ENCODE assay signal across 1 cellular context in genomic region chr6:41714556-41715273, GRCh38.
A peak's percentile ranks its signal among the peaks of the same experiment; 100 is the strongest.
TF ChIP-seq lines count a peak whose summit lies in the region.

No MANE protein-coding gene starts in this region.

TF ChIP-seq in HepG2, 621 proteins besides CTCF, POLR2A, EP300 and RAD21:
- TF ChIP-seq ZNF263 (CRISPR knock-in tag; IDR thresholded peaks at IDR 0.05) (0 out of 2 replicates have a peak, but pooled peaks have one; percentile 50), ZMAT3 (CRISPR knock-in tag; conservative IDR thresholded peaks at IDR 0.05) (no peak), NFAT5 (CRISPR knock-in tag; IDR thresholded peaks at IDR 0.05) (no peak), AGO2 (optimal IDR thresholded peaks at IDR 0.05; ENCODE audit: low read depth, low read length) (no peak)
TF ChIP-seq in HepG2: peak in this region for 1.
